In the genomic region with DNA sequence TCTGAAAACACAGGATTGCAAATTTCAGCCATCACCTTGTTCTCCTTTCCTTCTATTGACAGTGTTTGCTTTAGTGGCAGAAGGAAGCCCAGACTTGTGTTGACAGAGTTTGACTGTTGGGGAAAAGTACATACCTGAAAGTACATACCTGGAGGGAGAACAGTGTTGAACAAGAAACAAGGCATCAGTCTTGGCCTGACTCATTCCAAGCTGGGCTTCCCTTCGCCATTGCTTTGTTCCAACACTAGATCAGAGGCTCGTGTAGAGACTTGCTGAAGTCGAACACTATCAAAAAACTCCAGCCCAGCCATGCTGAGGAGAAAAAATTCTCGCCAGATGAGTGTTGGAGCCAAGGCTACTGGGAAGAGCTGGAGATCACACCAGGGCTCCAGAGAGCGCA, we compare ENCODE assay signal across 18 cellular contexts.
A peak's percentile ranks its signal among the peaks of the same experiment; 100 is the strongest.
DNase-seq lines count a peak whose midpoint lies in the region; ATAC-seq, FAIRE-seq and TF ChIP-seq lines count a peak whose summit lies in the region.
"Had no signal": no experiment of that assay in that cellular context is flagged by ENCODE, and none has a peak within 500 bp of the region (broad histone marks: within the 10 kb centered on the region; RNA-seq: fewer than 3 reads in every experiment).

No MANE protein-coding gene starts in this region.

- H3K9me3 ChIP-seq in pancreas = no peaks in the 10 kb centered on the region
- H3K9me3 ChIP-seq: BLaER1 had no signal

- H3K4me3 ChIP-seq in epithelial cell of esophagus (ENCODE audit: low read length) (no peak overlapping the region), pancreas (no peak overlapping the region)
- H3K4me3 ChIP-seq: BLaER1, cardiac muscle cell, skin epidermis had no signal

- 53 to 59% methylated on average over 5 of the region's 5 CpGs for WGBS in pancreas, 2 donors

- peak; percentile 74 to 90 (median 79) for ATAC-seq in pancreas
- ATAC-seq in HG03521 (IDR thresholded peaks at IDR 0.05; ENCODE audit: unreplicated experiment) = no peak
- ATAC-seq in GM18909 (IDR thresholded peaks at IDR 0.05; ENCODE audit: poor library complexity, unreplicated experiment) = no peak
- ATAC-seq: naive thymus-derived CD8-positive, alpha-beta T cell had no signal

- DNase-seq in NCI-H1417 (lab: John Stamatoyannopoulos, UW) = peak in 2 of 3 experiments; percentile 37 to 77
- DNase-seq in NCI-H1417 treated with DMSO at 0.1 percent for 48 hours (lab: John Stamatoyannopoulos, UW) = no peak
- DNase-seq in ELF-1 (ENCODE audit: low read depth, low spot score) = peak; percentile 28
- peak; percentile 99 for DNase-seq in epithelial cell of esophagus (ENCODE audit: low read depth)
- DNase-seq in pancreas = peak in 1 of 6 donors; percentile 15
- no peak for DNase-seq in stimulated activated CD8-positive, alpha-beta memory T cell treated with anti-CD3 and anti-CD28 coated beads, Interleukin-4, amount 100 ng/mL, for 48 hours
- DNase-seq: immature natural killer cell; naive thymus-derived CD8-positive, alpha-beta T cell; NCI-H1694; posterior cingulate gyrus; stimulated activated CD4-positive, alpha-beta T cell treated with anti-CD3 and anti-CD28 coated beads, Interleukin-4, amount 100 ng/mL, for 24 hours; substantia nigra had no signal

- intact Hi-C loops in pancreas (cut with DNase I) = no loop called here

- peaks cover 0 to 3% (median 0%) of the 10 kb centered on the region in 3 donors for H3K4me1 ChIP-seq in pancreas
- H3K4me1 ChIP-seq: BLaER1 had no signal

- peak overlapping the region in 1 of 4 donors; percentile 10 for H3K27ac ChIP-seq in pancreas
- H3K27ac ChIP-seq: BLaER1, cardiac muscle cell had no signal

- no peak for TF ChIP-seq CTCF in epithelial cell of esophagus (IDR thresholded peaks at IDR 0.05; ENCODE audit: insufficient read depth, low read depth, low read length, missing control alignments)
- TF ChIP-seq CTCF in pancreas (IDR thresholded peaks at IDR 0.05) = no peak

- no peak for FAIRE-seq in pancreas (lab: Jason Lieb, UNC)
- FAIRE-seq: A204.1 had no signal

- H3K36me3 ChIP-seq in pancreas = no peaks in the 10 kb centered on the region
- H3K36me3 ChIP-seq: BLaER1, cardiac muscle cell had no signal

- no peaks in the 10 kb centered on the region for H3K27me3 ChIP-seq in pancreas
- H3K27me3 ChIP-seq: BLaER1, cardiac muscle cell had no signal

Comparison
In these comparisons a context has a peak if more than half of its experiments do, and no peak if none do; other contexts are left out.
1. DNase-seq: peak in NCI-H1417 (2 of 3), ELF-1 (single experiment) and epithelial cell of esophagus (single experiment); none in NCI-H1417 treated with DMSO at 0.1 percent for 48 hours (single experiment) and stimulated activated CD8-positive, alpha-beta memory T cell treated with anti-CD3 and anti-CD28 coated beads, Interleukin-4, amount 100 ng/mL, for 48 hours (single experiment).
2. ATAC-seq: peak in pancreas (4 of 4); none in HG03521 (single experiment) and GM18909 (single experiment).